ENCODE assay signal across 1 cellular context in genomic region chr20:37369846-37370245, GRCh38.
TF ChIP-seq lines count a peak whose summit lies in the region.

No MANE protein-coding gene starts in this region.

TF ChIP-seq in WTC11, 78 proteins besides CTCF, POLR2A, EP300 and RAD21 (continued from another document):
- TF ChIP-seq E2F4 (CRISPR knock-in tag; IDR thresholded peaks at IDR 0.05; ENCODE audit: borderline replicate concordance, low read depth) (no peak), IRF2 (CRISPR knock-in tag; IDR thresholded peaks at IDR 0.05; ENCODE audit: borderline replicate concordance, low read depth) (no peak), NFE2L1 (CRISPR knock-in tag; IDR thresholded peaks at IDR 0.05) (no peak), ZNF121 (CRISPR knock-in tag; IDR thresholded peaks at IDR 0.05) (no peak), FOXP4 (CRISPR knock-in tag; IDR thresholded peaks at IDR 0.05) (no peak), MAX (CRISPR knock-in tag; IDR thresholded peaks at IDR 0.05) (no peak), ZNF317 (CRISPR knock-in tag; IDR thresholded peaks at IDR 0.05; ENCODE audit: borderline replicate concordance, low read depth) (no peak)
